ENCODE assay signal across 26 cellular contexts in the genomic region with DNA sequence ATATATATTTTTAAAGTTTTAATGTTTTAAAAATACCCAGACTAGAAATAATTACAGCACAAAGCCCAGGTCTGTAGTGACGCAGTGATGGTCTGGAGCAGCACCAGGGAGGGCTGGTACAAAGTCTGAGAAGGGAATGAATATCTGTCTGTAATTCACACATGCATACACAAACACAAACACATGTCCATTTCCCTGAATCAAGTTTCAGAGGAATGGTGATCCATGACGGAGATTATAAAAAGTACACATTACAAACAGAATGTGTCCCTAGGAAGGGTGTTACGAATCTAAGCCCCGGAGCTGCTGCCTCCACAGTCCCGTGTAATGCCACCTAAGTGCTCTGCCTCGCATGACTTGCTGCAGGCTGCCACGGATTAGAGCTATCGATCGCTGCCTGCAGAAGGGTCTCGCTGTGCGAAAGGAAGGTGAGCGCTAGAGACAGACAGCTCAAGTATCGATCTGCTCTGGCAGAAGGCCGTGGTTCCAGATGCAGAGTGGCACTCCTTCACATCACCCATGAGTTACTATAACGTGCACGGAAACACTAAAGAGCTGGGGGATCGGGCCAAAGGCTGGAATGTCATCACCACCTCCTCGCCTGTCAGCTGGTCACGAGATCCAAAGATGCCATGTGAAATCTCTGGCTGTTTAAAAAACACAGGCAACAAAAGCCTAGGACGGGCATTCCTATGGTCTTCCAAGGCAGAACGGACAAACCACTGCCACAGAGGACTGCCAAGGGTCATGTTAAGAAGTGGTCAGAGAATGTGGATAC.
DNase-seq lines count a peak whose midpoint lies in the region; ATAC-seq and TF ChIP-seq lines count a peak whose summit lies in the region.
"Had no signal": no experiment of that assay in that cellular context is flagged by ENCODE, and none has a peak within 500 bp of the region (broad histone marks: within the 10 kb centered on the region; RNA-seq: fewer than 3 reads in every experiment).

No MANE protein-coding gene starts in this region.

- no peak overlapping the region for H4K5ac ChIP-seq in mesendoderm (ENCODE audit: low read length)

- no peak overlapping the region for H2BK120ac ChIP-seq in mesendoderm (ENCODE audit: low read depth, low read length)

- no peaks in the 10 kb centered on the region for H3K9me3 Mint-ChIP-seq in activated CD4-positive, alpha-beta memory T cell treated with anti-CD3 and anti-CD28 coated beads for 36 hours
- H3K9me3 Mint-ChIP-seq in activated CD4-positive, alpha-beta memory T cell treated with anti-CD3 and anti-CD28 coated beads, Interleukin-2, amount 10 ng/mL, durations not matched to agents 7 days and 5 days, result no peaks in the 10 kb centered on the region
- H3K9me3 Mint-ChIP-seq in activated naive CD4-positive, alpha-beta T cell treated with anti-CD3 and anti-CD28 coated beads, Interleukin-2, amount 10 ng/mL, durations not matched to agents 7 days and 5 days, result no peaks in the 10 kb centered on the region
- H3K9me3 Mint-ChIP-seq: effector memory CD8-positive, alpha-beta T cell; GM23338; stimulated activated naive B cell treated with anti-CD40 and anti-IgM and Interleukin-4, amounts not matched to agents 10 μg/mL and 1 μg/mL and 100 μg/mL, for 72 hours had no signal

- H3K9me3 ChIP-seq in psoas muscle, result no peaks in the 10 kb centered on the region
- H3K9me3 ChIP-seq: BLaER1, esophagus squamous epithelium, gastroesophageal sphincter, neutrophil, thoracic aorta, vagina had no signal

- POLR2A ChIA-PET in activated CD4-positive, alpha-beta memory T cell treated with anti-CD3 and anti-CD28 coated beads for 36 hours (lab: Charles Lee), result no interaction called here
- POLR2A ChIA-PET in activated CD4-positive, alpha-beta memory T cell treated with anti-CD3 and anti-CD28 coated beads, Interleukin-2, amount 10 ng/mL, durations not matched to agents 7 days and 5 days (lab: Charles Lee), result no interaction called here

- H3K27me3 ChIP-seq in psoas muscle (ENCODE audit: insufficient read depth in 3 of 3, low read length in 2 of 3) (no peaks in the 10 kb centered on the region), mesendoderm (ENCODE audit: insufficient read depth, low read length, poor library complexity) (no peaks in the 10 kb centered on the region)
- H3K27me3 ChIP-seq: BLaER1, esophagus squamous epithelium, gastroesophageal sphincter, neutrophil, vagina had no signal

- no peak for TF ChIP-seq CTCF in psoas muscle (IDR thresholded peaks at IDR 0.05)

- H3K56ac ChIP-seq in mesendoderm (ENCODE audit: low read length), result no peak overlapping the region

- peak overlapping the region; percentile 46 for H3K27ac Mint-ChIP-seq in activated CD4-positive, alpha-beta memory T cell treated with anti-CD3 and anti-CD28 coated beads for 36 hours
- no peak overlapping the region for H3K27ac Mint-ChIP-seq in activated CD4-positive, alpha-beta memory T cell treated with anti-CD3 and anti-CD28 coated beads, Interleukin-2, amount 10 ng/mL, durations not matched to agents 7 days and 5 days
- H3K27ac Mint-ChIP-seq in activated naive CD4-positive, alpha-beta T cell treated with anti-CD3 and anti-CD28 coated beads, Interleukin-2, amount 10 ng/mL, durations not matched to agents 7 days and 5 days, result no peak overlapping the region
- H3K27ac Mint-ChIP-seq: activated CD8-positive, alpha-beta memory T cell treated with anti-CD3 and anti-CD28 coated beads, Interleukin-2, amount 10 ng/mL, durations not matched to agents 7 days and 5 days; effector memory CD8-positive, alpha-beta T cell; GM23338; stimulated activated naive B cell treated with anti-CD40 and anti-IgM and Interleukin-4, amounts not matched to agents 10 μg/mL and 1 μg/mL and 100 μg/mL, for 72 hours had no signal

- H3K27ac ChIP-seq in psoas muscle, result no peak overlapping the region
- H3K27ac ChIP-seq in mesendoderm (ENCODE audit: low read depth, low read length), result no peak overlapping the region
- H3K27ac ChIP-seq: BLaER1, esophagus squamous epithelium, gastroesophageal sphincter, neutrophil, thoracic aorta, vagina had no signal

- no peak overlapping the region for H3K4me3 Mint-ChIP-seq in activated CD4-positive, alpha-beta memory T cell treated with anti-CD3 and anti-CD28 coated beads for 36 hours
- no peak overlapping the region for H3K4me3 Mint-ChIP-seq in activated CD4-positive, alpha-beta memory T cell treated with anti-CD3 and anti-CD28 coated beads, Interleukin-2, amount 10 ng/mL, durations not matched to agents 7 days and 5 days
- H3K4me3 Mint-ChIP-seq in activated naive CD4-positive, alpha-beta T cell treated with anti-CD3 and anti-CD28 coated beads, Interleukin-2, amount 10 ng/mL, durations not matched to agents 7 days and 5 days, result no peak overlapping the region
- H3K4me3 Mint-ChIP-seq: activated CD8-positive, alpha-beta memory T cell treated with anti-CD3 and anti-CD28 coated beads, Interleukin-2, amount 10 ng/mL, durations not matched to agents 7 days and 5 days; effector memory CD8-positive, alpha-beta T cell; GM23338; stimulated activated naive B cell treated with anti-CD40 and anti-IgM and Interleukin-4, amounts not matched to agents 10 μg/mL and 1 μg/mL and 100 μg/mL, for 72 hours had no signal

- no peaks in the 10 kb centered on the region for H3K79me2 ChIP-seq in mesendoderm (ENCODE audit: control insufficient read depth, insufficient read depth, low read length)

- H4K8ac ChIP-seq in mesendoderm (ENCODE audit: low read depth, low read length), result no peak overlapping the region

- H3K27me3 Mint-ChIP-seq in activated CD4-positive, alpha-beta memory T cell treated with anti-CD3 and anti-CD28 coated beads for 36 hours, result no peaks in the 10 kb centered on the region
- no peaks in the 10 kb centered on the region for H3K27me3 Mint-ChIP-seq in activated CD4-positive, alpha-beta memory T cell treated with anti-CD3 and anti-CD28 coated beads, Interleukin-2, amount 10 ng/mL, durations not matched to agents 7 days and 5 days
- no peaks in the 10 kb centered on the region for H3K27me3 Mint-ChIP-seq in activated naive CD4-positive, alpha-beta T cell treated with anti-CD3 and anti-CD28 coated beads, Interleukin-2, amount 10 ng/mL, durations not matched to agents 7 days and 5 days
- H3K27me3 Mint-ChIP-seq: activated CD8-positive, alpha-beta memory T cell treated with anti-CD3 and anti-CD28 coated beads, Interleukin-2, amount 10 ng/mL, durations not matched to agents 7 days and 5 days; activated naive CD8-positive, alpha-beta T cell treated with anti-CD3 and anti-CD28 coated beads, Interleukin-2, amount 50 U/mL, for 24 hours; effector memory CD8-positive, alpha-beta T cell; stimulated activated naive B cell treated with anti-CD40 and anti-IgM and Interleukin-4, amounts not matched to agents 10 μg/mL and 1 μg/mL and 100 μg/mL, for 72 hours had no signal

- no peaks in the 10 kb centered on the region for H3K79me1 ChIP-seq in mesendoderm (ENCODE audit: low read length)

- DNase-seq in activated CD4-positive, alpha-beta memory T cell treated with anti-CD3 and anti-CD28 coated beads for 36 hours, result no peak
- no peak for DNase-seq in activated CD4-positive, alpha-beta memory T cell treated with anti-CD3 and anti-CD28 coated beads, Interleukin-2, amount 10 ng/mL, durations not matched to agents 7 days and 5 days
- DNase-seq in NCI-H128 (lab: John Stamatoyannopoulos, UW; ENCODE audit: unreplicated experiment) (peak; percentile 18), NCI-H82 treated with DMSO at 0.1 percent for 48 hours (lab: John Stamatoyannopoulos, UW; ENCODE audit: unreplicated experiment) (peak; percentile 71), left cardiac atrium (no peak), psoas muscle (no peak), mesendoderm (no peak)
- no peak for DNase-seq in activated naive CD4-positive, alpha-beta T cell treated with anti-CD3 and anti-CD28 coated beads, Interleukin-2, amount 10 ng/mL, durations not matched to agents 7 days and 5 days
- DNase-seq: ACHN; activated CD4-positive, CD25-positive, alpha-beta regulatory T cell treated with anti-CD3 and anti-CD28 coated beads, Interleukin-2, amount 50 U/mL, for 72 hours; activated CD8-positive, alpha-beta memory T cell treated with anti-CD3 and anti-CD28 coated beads, Interleukin-2, amount 10 ng/mL, durations not matched to agents 7 days and 5 days; activated effector memory CD4-positive, alpha-beta T cell treated with anti-CD3 and anti-CD28 coated beads, Interleukin-2, amount 50 U/mL, for 16 hours; activated naive CD8-positive, alpha-beta T cell treated with anti-CD3 and anti-CD28 coated beads, Interleukin-2, amount 50 U/mL, for 24 hours; Calu3; effector memory CD8-positive, alpha-beta T cell; esophagus squamous epithelium; NCI-H1048; stimulated activated CD4-positive, alpha-beta T cell treated with anti-CD3 and anti-CD28 coated beads, Interleukin-2, amount 100 ng/mL, for 48 hours; stimulated activated naive B cell treated with anti-CD40 and anti-IgM and Interleukin-4, amounts not matched to agents 10 μg/mL and 1 μg/mL and 100 μg/mL, for 72 hours had no signal

- no peak overlapping the region for H3K23ac ChIP-seq in mesendoderm (ENCODE audit: low read length)

- no peak overlapping the region for H3K4me2 ChIP-seq in mesendoderm (ENCODE audit: low read length)
- H3K4me2 ChIP-seq: BLaER1, GM23338 had no signal

- H3K18ac ChIP-seq in mesendoderm (ENCODE audit: low read length), result no peak overlapping the region

- H2BK5ac ChIP-seq in mesendoderm (ENCODE audit: low read length), result no peak overlapping the region

- H3K4me1 Mint-ChIP-seq in activated CD4-positive, alpha-beta memory T cell treated with anti-CD3 and anti-CD28 coated beads for 36 hours (ENCODE audit: low read depth), result peaks cover 57% of the 10 kb centered on the region
- peaks cover 42% of the 10 kb centered on the region for H3K4me1 Mint-ChIP-seq in activated CD4-positive, alpha-beta memory T cell treated with anti-CD3 and anti-CD28 coated beads, Interleukin-2, amount 10 ng/mL, durations not matched to agents 7 days and 5 days
- H3K4me1 Mint-ChIP-seq in activated naive CD4-positive, alpha-beta T cell treated with anti-CD3 and anti-CD28 coated beads, Interleukin-2, amount 10 ng/mL, durations not matched to agents 7 days and 5 days, result peaks cover 19% of the 10 kb centered on the region

- H2AK5ac ChIP-seq in mesendoderm (ENCODE audit: low read length), result no peak overlapping the region

- intact Hi-C loops in activated CD4-positive, alpha-beta memory T cell treated with anti-CD3 and anti-CD28 coated beads for 36 hours (cut with micrococcal nuclease), result loop anchor here (5.0 to 10.0 kb wide), 2 partner anchors 90 to 112 kb away; partner anchors contain the start of gene INSM1
- intact Hi-C loops in left cardiac atrium (cut with DNase I) (no loop called here), psoas muscle (cut with DNase I) (no loop called here)

- H3K9ac ChIP-seq in mesendoderm (ENCODE audit: low read length), result no peak overlapping the region
- H3K9ac ChIP-seq: BLaER1 had no signal

- H3K4me1 ChIP-seq in psoas muscle (peaks cover 20% of the 10 kb centered on the region), mesendoderm (ENCODE audit: control insufficient read depth, low read depth, low read length) (peaks cover 2% of the 10 kb centered on the region)

- ATAC-seq in left cardiac atrium (peak; percentile 30 to 41), psoas muscle (no peak)
- ATAC-seq: activated CD8-positive, alpha-beta memory T cell treated with anti-CD3 and anti-CD28 coated beads, Interleukin-2, amount 10 ng/mL, durations not matched to agents 7 days and 5 days; activated naive CD8-positive, alpha-beta T cell treated with anti-CD3 and anti-CD28 coated beads, Interleukin-2, amount 50 U/mL, for 24 hours; effector memory CD8-positive, alpha-beta T cell; gastroesophageal sphincter; GM23338; SK-N-SH treated with all-trans-retinoic acid at 6 μM for 48 hours; stimulated activated naive B cell treated with anti-CD40 and anti-IgM and Interleukin-4, amounts not matched to agents 10 μg/mL and 1 μg/mL and 100 μg/mL, for 72 hours had no signal

- CTCF ChIA-PET in activated CD4-positive, alpha-beta memory T cell treated with anti-CD3 and anti-CD28 coated beads for 36 hours (lab: Charles Lee), result no interaction called here
- CTCF ChIA-PET in activated CD4-positive, alpha-beta memory T cell treated with anti-CD3 and anti-CD28 coated beads, Interleukin-2, amount 10 ng/mL, durations not matched to agents 7 days and 5 days (lab: Charles Lee), result no interaction called here
- CTCF ChIA-PET in activated naive CD4-positive, alpha-beta T cell treated with anti-CD3 and anti-CD28 coated beads, Interleukin-2, amount 10 ng/mL, durations not matched to agents 7 days and 5 days (lab: Charles Lee), result no interaction called here

- WGBS in psoas muscle, 3 donors, result 74 to 84% (median 77%) methylated on average over 21 of the region's 21 CpGs
- WGBS in mesendoderm (ENCODE audit: extremely low coverage, insufficient coverage, low lambda C conversion rate), result no CpG with 5 or more reads among the region's 21 CpGs

- no peak overlapping the region for H2BK15ac ChIP-seq in mesendoderm (replicated peaks; ENCODE audit: low read depth)

- no peak overlapping the region for H3K4ac ChIP-seq in mesendoderm (ENCODE audit: low read depth, low read length)

- H3K36me3 ChIP-seq in psoas muscle (ENCODE audit: insufficient read depth in 1 of 2, low read depth in 1 of 2) (peaks cover 2 to 17% of the 10 kb centered on the region in 2 donors), mesendoderm (ENCODE audit: control insufficient read depth, insufficient read depth, low read length) (no peaks in the 10 kb centered on the region)

- H3K4me3 ChIP-seq in psoas muscle, result no peak overlapping the region
- no peak overlapping the region for H3K4me3 ChIP-seq in mesendoderm (ENCODE audit: low read length)
- H3K4me3 ChIP-seq: BLaER1, esophagus squamous epithelium, gastroesophageal sphincter, GM23338, thoracic aorta, vagina had no signal

- H3K36me3 Mint-ChIP-seq in activated CD4-positive, alpha-beta memory T cell treated with anti-CD3 and anti-CD28 coated beads for 36 hours, result peaks cover 34% of the 10 kb centered on the region
- H3K36me3 Mint-ChIP-seq in activated CD4-positive, alpha-beta memory T cell treated with anti-CD3 and anti-CD28 coated beads, Interleukin-2, amount 10 ng/mL, durations not matched to agents 7 days and 5 days (ENCODE audit: low read depth), result peaks cover 8% of the 10 kb centered on the region
- peaks cover 14% of the 10 kb centered on the region for H3K36me3 Mint-ChIP-seq in activated naive CD4-positive, alpha-beta T cell treated with anti-CD3 and anti-CD28 coated beads, Interleukin-2, amount 10 ng/mL, durations not matched to agents 7 days and 5 days

Comparison
In these comparisons a context has a peak if more than half of its experiments do, and no peak if none do; other contexts are left out.
1. DNase-seq: peak in NCI-H128 (single experiment) and NCI-H82 treated with DMSO at 0.1 percent for 48 hours (single experiment); none in activated CD4-positive, alpha-beta memory T cell treated with anti-CD3 and anti-CD28 coated beads for 36 hours (single experiment), activated CD4-positive, alpha-beta memory T cell treated with anti-CD3 and anti-CD28 coated beads, Interleukin-2, amount 10 ng/mL, durations not matched to agents 7 days and 5 days (single experiment), left cardiac atrium (single experiment), psoas muscle (0 of 2), mesendoderm (single experiment) and activated naive CD4-positive, alpha-beta T cell treated with anti-CD3 and anti-CD28 coated beads, Interleukin-2, amount 10 ng/mL, durations not matched to agents 7 days and 5 days (single experiment).
2. ATAC-seq: peak in left cardiac atrium (2 of 2); none in psoas muscle (0 of 4).